In genomic region chr17:28334176-28334575, GRCh38 we compare ENCODE assay signal across 1 cellular context.
TF ChIP-seq lines count a peak whose summit lies in the region.

No MANE protein-coding gene starts in this region.

TF ChIP-seq in IMR-90, 13 proteins besides CTCF, POLR2A, EP300 and RAD21:
- TF ChIP-seq MXI1 (IDR thresholded peaks at IDR 0.05; ENCODE audit: borderline replicate concordance, low read depth, low read length) (no peak), RFX5 (IDR thresholded peaks at IDR 0.05; ENCODE audit: low read depth, low read length) (no peak), MAZ (IDR thresholded peaks at IDR 0.05; ENCODE audit: borderline replicate concordance, low read depth, low read length) (no peak), USF2 (IDR thresholded peaks at IDR 0.05; ENCODE audit: low read depth, low read length) (no peak), SMC3 (IDR thresholded peaks at IDR 0.05; ENCODE audit: low read depth, low read length) (no peak), FOS (IDR thresholded peaks at IDR 0.05; ENCODE audit: low read depth, low read length) (no peak), CHD1 (IDR thresholded peaks at IDR 0.05; ENCODE audit: low read depth, low read length) (no peak), RCOR1 (IDR thresholded peaks at IDR 0.05; ENCODE audit: insufficient replicate concordance, low read length) (no peak), ELK1 (IDR thresholded peaks at IDR 0.05; ENCODE audit: borderline replicate concordance, low read depth, low read length) (no peak), CEBPB (IDR thresholded peaks at IDR 0.05; ENCODE audit: low read depth, low read length) (no peak), MAFK (IDR thresholded peaks at IDR 0.05; ENCODE audit: low read depth, low read length) (no peak)
